In the genomic region with DNA sequence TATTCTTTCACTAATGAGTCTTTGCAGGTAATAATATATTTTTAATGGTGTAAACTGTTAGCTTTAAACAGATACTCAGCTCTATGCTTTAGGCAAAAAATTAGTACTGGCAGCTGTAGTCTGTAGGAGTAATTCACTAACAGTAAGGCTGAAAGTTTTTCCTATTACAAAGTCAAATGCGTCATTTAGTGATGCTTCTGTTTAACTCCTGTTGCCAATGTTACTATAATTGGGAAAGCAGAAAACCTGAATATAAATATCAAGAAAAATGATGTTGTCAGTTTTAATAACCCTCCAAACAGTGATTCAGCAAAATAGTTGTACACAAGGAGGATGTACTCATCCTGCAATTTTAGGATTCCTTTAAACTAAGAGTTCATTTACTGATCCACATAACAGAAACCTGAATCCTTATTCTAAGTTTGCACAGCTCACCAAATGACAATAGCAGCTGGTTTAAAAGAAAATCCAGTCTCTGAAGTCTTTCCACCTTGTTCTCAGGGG, we compare ENCODE assay signal across 1 cellular context.
TF ChIP-seq lines count a peak whose summit lies in the region.

No MANE protein-coding gene starts in this region.

TF ChIP-seq in liver, 16 proteins besides CTCF, POLR2A, EP300 and RAD21 (continued from another document):
- TF ChIP-seq, protein P1, sequence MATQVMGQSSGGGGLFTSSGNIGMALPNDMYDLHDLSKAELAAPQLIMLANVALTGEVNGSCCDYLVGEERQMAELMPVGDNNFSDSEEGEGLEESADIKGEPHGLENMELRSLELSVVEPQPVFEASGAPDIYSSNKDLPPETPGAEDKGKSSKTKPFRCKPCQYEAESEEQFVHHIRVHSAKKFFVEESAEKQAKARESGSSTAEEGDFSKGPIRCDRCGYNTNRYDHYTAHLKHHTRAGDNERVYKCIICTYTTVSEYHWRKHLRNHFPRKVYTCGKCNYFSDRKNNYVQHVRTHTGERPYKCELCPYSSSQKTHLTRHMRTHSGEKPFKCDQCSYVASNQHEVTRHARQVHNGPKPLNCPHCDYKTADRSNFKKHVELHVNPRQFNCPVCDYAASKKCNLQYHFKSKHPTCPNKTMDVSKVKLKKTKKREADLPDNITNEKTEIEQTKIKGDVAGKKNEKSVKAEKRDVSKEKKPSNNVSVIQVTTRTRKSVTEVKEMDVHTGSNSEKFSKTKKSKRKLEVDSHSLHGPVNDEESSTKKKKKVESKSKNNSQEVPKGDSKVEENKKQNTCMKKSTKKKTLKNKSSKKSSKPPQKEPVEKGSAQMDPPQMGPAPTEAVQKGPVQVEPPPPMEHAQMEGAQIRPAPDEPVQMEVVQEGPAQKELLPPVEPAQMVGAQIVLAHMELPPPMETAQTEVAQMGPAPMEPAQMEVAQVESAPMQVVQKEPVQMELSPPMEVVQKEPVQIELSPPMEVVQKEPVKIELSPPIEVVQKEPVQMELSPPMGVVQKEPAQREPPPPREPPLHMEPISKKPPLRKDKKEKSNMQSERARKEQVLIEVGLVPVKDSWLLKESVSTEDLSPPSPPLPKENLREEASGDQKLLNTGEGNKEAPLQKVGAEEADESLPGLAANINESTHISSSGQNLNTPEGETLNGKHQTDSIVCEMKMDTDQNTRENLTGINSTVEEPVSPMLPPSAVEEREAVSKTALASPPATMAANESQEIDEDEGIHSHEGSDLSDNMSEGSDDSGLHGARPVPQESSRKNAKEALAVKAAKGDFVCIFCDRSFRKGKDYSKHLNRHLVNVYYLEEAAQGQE (IDR thresholded peaks at IDR 0.05), result no peak
- TF ChIP-seq EGR1 (IDR thresholded peaks at IDR 0.05; ENCODE audit: low read depth in 2 of 2) (no peak), FOXA2 (IDR thresholded peaks at IDR 0.05) (no peak), SP1 (IDR thresholded peaks at IDR 0.05) (no peak), FOXA1 (IDR thresholded peaks at IDR 0.05) (no peak), HNF4G (IDR thresholded peaks at IDR 0.05) (no peak), NR2F2 (IDR thresholded peaks at IDR 0.05) (no peak), JUND (IDR thresholded peaks at IDR 0.05) (no peak), TAF1 (conservative IDR thresholded peaks at IDR 0.05) (no peak), RXRA (IDR thresholded peaks at IDR 0.05) (no peak), YY1 (IDR thresholded peaks at IDR 0.05) (no peak), HNF4A (conservative IDR thresholded peaks at IDR 0.05) (no peak)
- TF ChIP-seq, protein P2, sequence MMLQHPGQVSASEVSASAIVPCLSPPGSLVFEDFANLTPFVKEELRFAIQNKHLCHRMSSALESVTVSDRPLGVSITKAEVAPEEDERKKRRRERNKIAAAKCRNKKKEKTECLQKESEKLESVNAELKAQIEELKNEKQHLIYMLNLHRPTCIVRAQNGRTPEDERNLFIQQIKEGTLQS (IDR thresholded peaks at IDR 0.05), result no peak
- TF ChIP-seq, protein P3, sequence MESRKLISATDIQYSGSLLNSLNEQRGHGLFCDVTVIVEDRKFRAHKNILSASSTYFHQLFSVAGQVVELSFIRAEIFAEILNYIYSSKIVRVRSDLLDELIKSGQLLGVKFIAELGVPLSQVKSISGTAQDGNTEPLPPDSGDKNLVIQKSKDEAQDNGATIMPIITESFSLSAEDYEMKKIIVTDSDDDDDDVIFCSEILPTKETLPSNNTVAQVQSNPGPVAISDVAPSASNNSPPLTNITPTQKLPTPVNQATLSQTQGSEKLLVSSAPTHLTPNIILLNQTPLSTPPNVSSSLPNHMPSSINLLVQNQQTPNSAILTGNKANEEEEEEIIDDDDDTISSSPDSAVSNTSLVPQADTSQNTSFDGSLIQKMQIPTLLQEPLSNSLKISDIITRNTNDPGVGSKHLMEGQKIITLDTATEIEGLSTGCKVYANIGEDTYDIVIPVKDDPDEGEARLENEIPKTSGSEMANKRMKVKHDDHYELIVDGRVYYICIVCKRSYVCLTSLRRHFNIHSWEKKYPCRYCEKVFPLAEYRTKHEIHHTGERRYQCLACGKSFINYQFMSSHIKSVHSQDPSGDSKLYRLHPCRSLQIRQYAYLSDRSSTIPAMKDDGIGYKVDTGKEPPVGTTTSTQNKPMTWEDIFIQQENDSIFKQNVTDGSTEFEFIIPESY (IDR thresholded peaks at IDR 0.05), result no peak
